1 cellular context compared by ENCODE assay signal in the genomic region with DNA sequence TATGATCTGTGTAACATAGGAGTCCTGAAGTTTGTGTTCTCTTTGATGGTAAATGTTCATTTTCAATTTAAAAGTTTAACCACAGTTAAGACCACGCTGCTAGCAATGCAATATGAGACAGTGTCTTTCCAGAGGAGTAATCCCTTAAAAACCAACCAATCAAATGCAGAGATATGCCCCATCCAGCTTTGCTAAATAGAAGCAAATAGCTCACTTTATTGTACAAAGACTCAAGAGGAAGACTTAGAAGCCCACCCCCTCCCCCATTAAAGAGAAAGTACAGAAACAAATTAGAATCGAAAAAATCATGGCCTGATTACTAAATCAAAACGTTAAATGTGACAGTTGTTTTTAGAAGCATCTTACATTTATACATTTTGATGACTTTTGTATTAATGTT.
TF ChIP-seq lines count a peak whose summit lies in the region.

No MANE protein-coding gene starts in this region.

TF ChIP-seq in GM12878, 131 proteins besides CTCF, POLR2A, EP300 and RAD21 (continued from another document):
- TF ChIP-seq, protein P1, sequence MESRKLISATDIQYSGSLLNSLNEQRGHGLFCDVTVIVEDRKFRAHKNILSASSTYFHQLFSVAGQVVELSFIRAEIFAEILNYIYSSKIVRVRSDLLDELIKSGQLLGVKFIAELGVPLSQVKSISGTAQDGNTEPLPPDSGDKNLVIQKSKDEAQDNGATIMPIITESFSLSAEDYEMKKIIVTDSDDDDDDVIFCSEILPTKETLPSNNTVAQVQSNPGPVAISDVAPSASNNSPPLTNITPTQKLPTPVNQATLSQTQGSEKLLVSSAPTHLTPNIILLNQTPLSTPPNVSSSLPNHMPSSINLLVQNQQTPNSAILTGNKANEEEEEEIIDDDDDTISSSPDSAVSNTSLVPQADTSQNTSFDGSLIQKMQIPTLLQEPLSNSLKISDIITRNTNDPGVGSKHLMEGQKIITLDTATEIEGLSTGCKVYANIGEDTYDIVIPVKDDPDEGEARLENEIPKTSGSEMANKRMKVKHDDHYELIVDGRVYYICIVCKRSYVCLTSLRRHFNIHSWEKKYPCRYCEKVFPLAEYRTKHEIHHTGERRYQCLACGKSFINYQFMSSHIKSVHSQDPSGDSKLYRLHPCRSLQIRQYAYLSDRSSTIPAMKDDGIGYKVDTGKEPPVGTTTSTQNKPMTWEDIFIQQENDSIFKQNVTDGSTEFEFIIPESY (IDR thresholded peaks at IDR 0.05): no peak
- TF ChIP-seq RELA (IDR thresholded peaks at IDR 0.05; ENCODE audit: borderline replicate concordance, partially characterized antibody) (no peak), EED (IDR thresholded peaks at IDR 0.05; ENCODE audit: low read depth) (no peak)
